19 cellular contexts compared by ENCODE assay signal in the genomic region with DNA sequence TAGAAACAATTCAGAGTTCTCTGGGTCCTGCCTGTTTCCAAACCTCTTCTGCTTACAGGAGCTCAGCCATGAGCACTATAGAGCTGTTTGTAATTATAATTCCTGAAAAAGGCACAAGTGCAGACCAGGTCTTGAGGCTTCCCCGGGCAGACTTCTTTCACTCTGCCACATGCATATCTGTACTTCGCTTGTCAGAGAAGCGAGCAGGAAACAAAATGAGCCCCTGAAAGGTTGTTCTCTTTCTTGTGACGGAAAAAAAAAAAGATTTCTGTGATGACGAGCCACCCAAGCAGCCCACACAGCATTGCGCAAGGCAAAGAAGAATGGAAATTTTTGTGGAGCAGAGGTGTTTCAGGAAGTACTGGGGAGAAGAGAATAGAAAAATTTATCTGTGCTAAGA. TPM values are rescaled to one million over a fixed set of nuclear protein-coding genes. Genes with fewer than 3 reads are reported as not detected.
DNase-seq lines count a peak whose midpoint lies in the region; ATAC-seq and TF ChIP-seq lines count a peak whose summit lies in the region.
"Had no signal": no experiment of that assay in that cellular context is flagged by ENCODE, and none has a peak within 500 bp of the region (broad histone marks: within the 10 kb centered on the region; RNA-seq: fewer than 3 reads in every experiment).

No MANE protein-coding gene starts in this region.

- H3K79me1 ChIP-seq in trophoblast cell (ENCODE audit: low read length): peaks cover 12% of the 10 kb centered on the region

- intact Hi-C loops in uterus (cut with DNase I; ENCODE audit: low total_unique reads): no loop called here

- H4K8ac ChIP-seq in trophoblast cell (ENCODE audit: low read depth, low read length): no peak overlapping the region

- no peak for TF ChIP-seq POLR2A in uterus (IDR thresholded peaks at IDR 0.05)

- H3K18ac ChIP-seq in trophoblast cell (ENCODE audit: low read length): no peak overlapping the region

- H3K9ac ChIP-seq in trophoblast cell (ENCODE audit: low read length): no peak overlapping the region

- TF ChIP-seq CTCF in brain (conservative IDR thresholded peaks at IDR 0.05) (no peak), uterus (IDR thresholded peaks at IDR 0.05) (no peak)

- peak; percentile 36 to 47 for DNase-seq in trophoblast cell
- DNase-seq in uterus: no peak
- no peak for DNase-seq in NCI-H146 treated with DMSO at 0.1 percent for 48 hours (lab: John Stamatoyannopoulos, UW; ENCODE audit: unreplicated experiment)
- no peak for DNase-seq in activated gamma-delta T cell (lab: John Stamatoyannopoulos, UW)
- DNase-seq: activated gamma-delta T cell treated with Interleukin-2 at 50 U/mL for 16 hours; left lung; MG63; NCI-H2107; NCI-H748 treated with DMSO at 0.1 percent for 48 hours; stimulated activated CD4-positive, alpha-beta T cell treated with anti-CD3 and anti-CD28 coated beads, Interleukin-2, amount 100 ng/mL, for 48 hours; transverse colon had no signal

- no peak overlapping the region for H4K12ac ChIP-seq in trophoblast cell (ENCODE audit: low read depth, low read length)

- no peaks in the 10 kb centered on the region for H3K36me3 Mint-ChIP-seq in brain

- peaks cover 31% of the 10 kb centered on the region for H3K4me1 Mint-ChIP-seq in brain

- peak overlapping the region; percentile 25 for H3K4me2 ChIP-seq in trophoblast cell (ENCODE audit: low read length)

- H3K4ac ChIP-seq in trophoblast cell (ENCODE audit: low read depth, low read length): no peak overlapping the region

- H4K91ac ChIP-seq in trophoblast cell (ENCODE audit: low read depth, low read length): no peak overlapping the region

- H3K4me3 ChIP-seq in trophoblast cell (ENCODE audit: low read depth, low read length): no peak overlapping the region
- no peak overlapping the region for H3K4me3 ChIP-seq in uterus
- H3K4me3 ChIP-seq: left lung, MG63, transverse colon had no signal

- ATAC-seq in GM18868 (IDR thresholded peaks at IDR 0.05; ENCODE audit: unreplicated experiment) (peak; percentile 28), HG02884 (IDR thresholded peaks at IDR 0.05; ENCODE audit: unreplicated experiment) (peak; percentile 19), HG03280 (IDR thresholded peaks at IDR 0.05; ENCODE audit: unreplicated experiment) (no peak)
- ATAC-seq: left lung had no signal

- peak overlapping the region; percentile 52 for H2BK5ac ChIP-seq in trophoblast cell (ENCODE audit: low read depth, low read length, poor library complexity)

- H3K14ac ChIP-seq in trophoblast cell (ENCODE audit: low read length): no peak overlapping the region

- no peak overlapping the region for H2AK5ac ChIP-seq in trophoblast cell (ENCODE audit: low read length)

- peak overlapping the region; percentile 92 for H3K27ac ChIP-seq in trophoblast cell (ENCODE audit: low read depth, low read length)
- H3K27ac ChIP-seq in uterus: no peak overlapping the region
- H3K27ac ChIP-seq: left lung, transverse colon, VCaP had no signal

- no peak overlapping the region for H2AFZ ChIP-seq in trophoblast cell (ENCODE audit: insufficient read depth, low read length, poor library complexity)

- H3K27me3 Mint-ChIP-seq in brain: peaks cover 9% of the 10 kb centered on the region

- H3K4me3 Mint-ChIP-seq in brain: no peak overlapping the region

- no peaks in the 10 kb centered on the region for H3K27me3 ChIP-seq in trophoblast cell (ENCODE audit: insufficient read depth, low read length)
- H3K27me3 ChIP-seq in uterus: no peaks in the 10 kb centered on the region
- H3K27me3 ChIP-seq: left lung, MG63, transverse colon had no signal

- H3K9me3 Mint-ChIP-seq in brain: no peaks in the 10 kb centered on the region

- no peak overlapping the region for H2BK12ac ChIP-seq in trophoblast cell (ENCODE audit: low read length)

- WGBS in trophoblast cell (ENCODE audit: extremely low coverage, insufficient coverage, insufficient read length): no CpG with 5 or more reads among the region's 6 CpGs

- H3K23ac ChIP-seq in trophoblast cell (ENCODE audit: low read length): no peak overlapping the region

- H3K27ac Mint-ChIP-seq in brain: peak overlapping the region in 3 of 5 experiments; percentile 31 to 75 (median 51)

- peaks cover 14 to 15% of the 10 kb centered on the region in 2 experiments for H3K4me1 ChIP-seq in trophoblast cell (ENCODE audit: control insufficient read depth in 1 of 2, insufficient read depth in 2 of 2, low read length in 2 of 2)
- no peaks in the 10 kb centered on the region for H3K4me1 ChIP-seq in uterus
- H3K4me1 ChIP-seq: transverse colon had no signal

- H3K36me3 ChIP-seq in trophoblast cell (ENCODE audit: control insufficient read depth in 1 of 2, insufficient read depth in 2 of 2, low read length in 2 of 2) (no peaks in the 10 kb centered on the region), uterus (no peaks in the 10 kb centered on the region)
- H3K36me3 ChIP-seq: left lung, MG63, transverse colon had no signal

- H3K79me2 ChIP-seq in trophoblast cell (ENCODE audit: control insufficient read depth, insufficient read depth, low read length, poor library complexity): no peaks in the 10 kb centered on the region

- H3K9me3 ChIP-seq in trophoblast cell (ENCODE audit: insufficient read depth, low read depth, low read length) (no peaks in the 10 kb centered on the region), uterus (no peaks in the 10 kb centered on the region)
- H3K9me3 ChIP-seq: left lung, MG63, transverse colon had no signal

- peak overlapping the region; percentile 2 for H2BK120ac ChIP-seq in trophoblast cell (ENCODE audit: insufficient read depth, low read length, poor library complexity)

RNA-seq across cellular contexts. Expression of gene LINC00305, which starts 53.9 kb away (rescaled TPM):
- not detected for polyA plus RNA-seq in brain (ENCODE audit: insufficient read depth, low read depth, low replicate concordance)
- polyA plus RNA-seq in trophoblast cell (2013): not detected in 2 replicates
- under 1 TPM in 1 of 4 donors, not detected in 3; 0.97 TPM for total RNA-seq in uterus
- total RNA-seq: fibroblast of lung, HT-29, myocyte, transverse colon had no signal
- polyA plus RNA-seq: fibroblast of lung had no signal

Comparison
In these comparisons a context has a peak if more than half of its experiments do, and no peak if none do; other contexts are left out.
1. DNase-seq: peak in trophoblast cell (2 of 2); none in uterus (0 of 2), NCI-H146 treated with DMSO at 0.1 percent for 48 hours (single experiment) and activated gamma-delta T cell (single experiment).